In the genomic region with DNA sequence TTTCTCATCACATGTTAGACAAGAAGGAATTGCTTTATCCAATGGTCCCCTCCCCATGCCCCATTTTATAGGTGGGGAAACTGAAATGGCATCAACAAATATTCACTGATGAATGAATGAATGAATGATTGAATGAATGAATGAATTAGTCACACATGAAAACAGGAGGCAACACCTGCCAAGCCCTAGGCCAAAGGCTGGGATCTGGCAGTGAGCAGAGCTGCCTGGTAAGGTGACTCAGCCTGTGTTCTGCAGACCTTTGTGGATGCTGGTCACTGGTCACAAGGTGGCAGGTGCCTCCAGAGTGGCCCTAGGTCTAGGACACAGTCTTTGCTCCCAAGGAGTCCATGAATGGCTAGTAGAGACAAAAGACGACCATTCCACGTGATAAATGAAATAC, we compare ENCODE assay signal across 20 cellular contexts.
"Had no signal": no experiment of that assay in that cellular context is flagged by ENCODE, and none has a peak within 500 bp of the region (broad histone marks: within the 10 kb centered on the region; RNA-seq: fewer than 3 reads in every experiment).

No MANE protein-coding gene starts in this region.

- H3K9ac ChIP-seq: KMS-11 had no signal

- H3K27ac ChIP-seq: KMS-11, RWPE1 had no signal

- DNase-seq: IMR-90, Kasumi-1, MM.1S, NCI-H1092 treated with DMSO at 0.1 percent for 48 hours, NCI-H1436, NCI-H187, NCI-H2029, NCI-H2081 treated with DMSO at 0.1 percent for 48 hours, NCI-H2171, NCI-H226, NCI-H446, NCI-H510A, NCI-H524 treated with DMSO at 0.1 percent for 48 hours, NCI-H69, NCI-H774, SHP77 had no signal

- H3K4me2 ChIP-seq: KMS-11 had no signal

- ATAC-seq: Panc1, SK-N-SH treated with all-trans-retinoic acid at 6 μM for 48 hours had no signal
